27 cellular contexts compared by ENCODE assay signal in the genomic region with DNA sequence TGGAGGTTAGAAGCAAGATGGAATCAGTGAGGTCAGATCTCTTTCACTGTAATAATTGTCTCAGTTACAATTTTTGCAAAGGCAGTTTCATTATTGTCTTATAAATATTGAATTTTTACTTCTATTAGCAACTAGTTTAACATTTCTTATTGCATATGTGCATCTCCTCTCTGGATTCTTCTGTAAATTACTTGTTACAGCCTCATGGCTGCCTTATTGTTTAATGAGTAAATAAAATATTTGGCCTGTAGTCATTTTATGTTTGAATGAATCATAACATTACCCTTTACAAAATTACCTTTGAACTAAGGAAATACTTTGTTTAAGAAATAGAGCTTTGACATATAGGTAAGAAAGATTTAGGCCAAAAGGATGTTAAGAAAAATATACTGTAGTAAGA.
DNase-seq lines count a peak whose midpoint lies in the region; ATAC-seq and TF ChIP-seq lines count a peak whose summit lies in the region.
"Had no signal": no experiment of that assay in that cellular context is flagged by ENCODE, and none has a peak within 500 bp of the region (broad histone marks: within the 10 kb centered on the region; RNA-seq: fewer than 3 reads in every experiment).

No MANE protein-coding gene starts in this region.

- 0 out of 2 replicates have a peak, but pooled peaks cover 2% of the 10 kb centered on the region for H3K9me3 ChIP-seq in SK-N-SH
- H3K9me3 ChIP-seq in PC-3 (ENCODE audit: low read length), result peaks cover 10% of the 10 kb centered on the region; the same call in 1 of the 2 replicates
- peaks cover 12% of the 10 kb centered on the region for H3K9me3 ChIP-seq in mammary epithelial cell (replicated peaks; ENCODE audit: insufficient read depth, low read length)
- no peaks in the 10 kb centered on the region for H3K9me3 ChIP-seq in smooth muscle cell (replicated peaks; ENCODE audit: low read depth)
- no peaks in the 10 kb centered on the region for H3K9me3 ChIP-seq in GM23248 (ENCODE audit: low read depth)
- H3K9me3 ChIP-seq: HAP-1, SJCRH30 had no signal

- no peaks in the 10 kb centered on the region for H3K27me3 ChIP-seq in SK-N-SH (ENCODE audit: insufficient read depth)
- H3K27me3 ChIP-seq in PC-3 (ENCODE audit: low read length), result no peaks in the 10 kb centered on the region
- H3K27me3 ChIP-seq in mammary epithelial cell (ENCODE audit: insufficient read depth, low read length), result no peaks in the 10 kb centered on the region
- H3K27me3 ChIP-seq in smooth muscle cell (ENCODE audit: low read depth), result no peaks in the 10 kb centered on the region
- H3K27me3 ChIP-seq in GM23248 (replicated peaks; ENCODE audit: insufficient read depth), result no peaks in the 10 kb centered on the region
- H3K27me3 ChIP-seq: SJCRH30 had no signal

- H3K4me2 ChIP-seq in SK-N-SH, result no peak overlapping the region
- H3K4me2 ChIP-seq in PC-3 (ENCODE audit: low read length), result peak overlapping the region; percentile 51
- H3K4me2 ChIP-seq in mammary epithelial cell (ENCODE audit: insufficient read depth, low read depth, low read length), result peak overlapping the region; percentile 12
- no peak overlapping the region for H3K4me2 ChIP-seq in smooth muscle cell
- no peak overlapping the region for H3K4me2 ChIP-seq in GM23248 (ENCODE audit: unreplicated experiment)

- H3K4me1 ChIP-seq in SK-N-SH (ENCODE audit: control insufficient read depth in 1 of 2, insufficient read depth in 2 of 2, low read depth in 1 of 2, low read length in 1 of 2) (no peaks in the 10 kb centered on the region; a peak in 1 of 4 replicates), PC-3 (ENCODE audit: insufficient read depth, low read length) (peaks cover 49% of the 10 kb centered on the region), mammary epithelial cell (ENCODE audit: insufficient read depth, low read length) (peaks cover 33% of the 10 kb centered on the region), smooth muscle cell (ENCODE audit: low read depth) (no peaks in the 10 kb centered on the region), GM23248 (ENCODE audit: insufficient read depth) (no peaks in the 10 kb centered on the region)
- H3K4me1 ChIP-seq: Caco-2, HAP-1, SJCRH30 had no signal

- H4K20me1 ChIP-seq in SK-N-SH (ENCODE audit: insufficient read depth) (no peaks in the 10 kb centered on the region), PC-3 (ENCODE audit: low read length) (no peaks in the 10 kb centered on the region), mammary epithelial cell (ENCODE audit: insufficient read depth, low read length) (no peaks in the 10 kb centered on the region), smooth muscle cell (ENCODE audit: low read depth) (no peaks in the 10 kb centered on the region), GM23248 (ENCODE audit: insufficient read depth) (no peaks in the 10 kb centered on the region)

- in situ Hi-C loops in mammary epithelial cell (cut with MboI; ENCODE audit: low sequenced_read_pairs in 2 of 2) (no loop called here), GM23248 (cut with MboI) (no loop called here)

- dilution Hi-C loops in mammary epithelial cell (cut with HindIII; ENCODE audit: low sequenced_read_pairs), result no loop called here

- H3K4me3 ChIP-seq in SK-N-SH (ENCODE audit: low read depth in 2 of 2, low read length in 1 of 2) (no peak overlapping the region), PC-3 (ENCODE audit: low read length) (peak overlapping the region; percentile 37; the same call in 1 of the 2 replicates), mammary epithelial cell (replicated peaks in 1 of 3; ENCODE audit: insufficient read depth in 1 of 3, low read depth in 2 of 3, low read length in 3 of 3) (no peak overlapping the region), smooth muscle cell (no peak overlapping the region), GM23248 (no peak overlapping the region)
- H3K4me3 ChIP-seq: GM12878, HAP-1, SJCRH30 had no signal

- no peak overlapping the region for H3K4me3 Mint-ChIP-seq in Calu3 (ENCODE audit: low read depth, unreplicated experiment)
- H3K4me3 Mint-ChIP-seq: B cell; CD8-positive, alpha-beta T cell; T-cell had no signal

- ATAC-seq in SK-N-SH treated with all-trans-retinoic acid at 6 μM for 48 hours (no peak), PC-3 (peak; percentile 36)
- ATAC-seq: CD8-positive, alpha-beta T cell; GM12878; T-cell had no signal

- no peak for TF ChIP-seq RAD21 in SK-N-SH (IDR thresholded peaks at IDR 0.05; ENCODE audit: low read length)

- H3K27ac ChIP-seq in SK-N-SH (ENCODE audit: low read depth in 2 of 2, low read length in 1 of 2) (peak overlapping the region in 1 of 2 experiments; percentile 44; a peak in 1 of 4 replicates), PC-3 (ENCODE audit: low read length) (peak overlapping the region; percentile 97), mammary epithelial cell (ENCODE audit: insufficient read depth, low read depth, low read length) (peak overlapping the region; percentile 36), smooth muscle cell (ENCODE audit: low read depth) (peak overlapping the region; percentile 92), GM23248 (no peak overlapping the region)
- H3K27ac ChIP-seq: C4-2B, SJCRH30 had no signal

- no peaks in the 10 kb centered on the region for H3K36me3 ChIP-seq in SK-N-SH (replicated peaks in 1 of 2; ENCODE audit: control insufficient read depth in 1 of 2, insufficient read depth in 2 of 2, low read length in 1 of 2)
- peaks cover 12% of the 10 kb centered on the region; the same call in 1 of the 2 replicates for H3K36me3 ChIP-seq in PC-3 (ENCODE audit: low read depth, low read length)
- H3K36me3 ChIP-seq in mammary epithelial cell (ENCODE audit: insufficient read depth, low read length), result no peaks in the 10 kb centered on the region
- no peaks in the 10 kb centered on the region for H3K36me3 ChIP-seq in smooth muscle cell (ENCODE audit: low read depth)
- H3K36me3 ChIP-seq in GM23248 (ENCODE audit: low read depth), result no peaks in the 10 kb centered on the region
- H3K36me3 ChIP-seq: HAP-1, SJCRH30 had no signal

- no peaks in the 10 kb centered on the region for H3K4me1 Mint-ChIP-seq in Calu3 (ENCODE audit: low read depth, unreplicated experiment)
- H3K4me1 Mint-ChIP-seq: B cell, T-cell had no signal

- H3K79me2 ChIP-seq in SK-N-SH (ENCODE audit: insufficient read depth) (no peaks in the 10 kb centered on the region), PC-3 (ENCODE audit: low read length) (no peaks in the 10 kb centered on the region), mammary epithelial cell (ENCODE audit: insufficient read depth, low read length) (no peaks in the 10 kb centered on the region), smooth muscle cell (ENCODE audit: low read depth) (no peaks in the 10 kb centered on the region), GM23248 (ENCODE audit: insufficient read depth) (no peaks in the 10 kb centered on the region)

- H3F3A ChIP-seq in SK-N-SH (replicated peaks; ENCODE audit: insufficient read depth) (peaks cover 18% of the 10 kb centered on the region), PC-3 (ENCODE audit: low read length, unreplicated experiment) (peaks cover 13% of the 10 kb centered on the region), smooth muscle cell (ENCODE audit: low read depth) (no peaks in the 10 kb centered on the region), GM23248 (ENCODE audit: insufficient read depth) (no peaks in the 10 kb centered on the region)

- no peak for DNase-seq in SK-N-SH
- DNase-seq in PC-3, result peak; percentile 65
- DNase-seq in mammary epithelial cell, result no peak
- no peak for DNase-seq in smooth muscle cell (lab: John Stamatoyannopoulos, UW; ENCODE audit: unreplicated experiment)
- no peak for DNase-seq in NCI-H526 (lab: John Stamatoyannopoulos, UW)
- no peak for DNase-seq in Calu3
- DNase-seq in GM23248, result no peak
- DNase-seq: Caco-2; CD8-positive, alpha-beta T cell; DMS 273 treated with DMSO at 0.1 percent for 48 hours; DMS79; GDM1; GOT3; NCI-H1105; NCI-H1436 treated with DMSO at 0.1 percent for 48 hours; NCI-H187 treated with DMSO at 0.1 percent for 48 hours; NCI-H2107; NCI-H524; NCI-H82; NK-92 treated with Interleukin-12 subunit alpha and Interleukin-12 subunit beta, amount 100 ng/mL, for 24 hours; SJCRH30; T-cell had no signal

- no peak overlapping the region for H3K27ac Mint-ChIP-seq in Calu3 (ENCODE audit: unreplicated experiment)
- H3K27ac Mint-ChIP-seq: B cell; CD8-positive, alpha-beta T cell; T-cell had no signal

- H3K9me2 ChIP-seq in SK-N-SH, result no peaks in the 10 kb centered on the region
- H3K9me2 ChIP-seq in PC-3 (replicated peaks; ENCODE audit: low read length), result no peaks in the 10 kb centered on the region
- no peaks in the 10 kb centered on the region for H3K9me2 ChIP-seq in GM23248 (ENCODE audit: insufficient read depth)

- no peak for TF ChIP-seq EP300 in SK-N-SH (IDR thresholded peaks at IDR 0.05; ENCODE audit: borderline replicate concordance in 1 of 2, low read depth in 1 of 2, low read length in 1 of 2)

- H3K9me3 Mint-ChIP-seq in Calu3 (ENCODE audit: low read depth, unreplicated experiment), result no peaks in the 10 kb centered on the region

- CTCF ChIA-PET in SK-N-SH (lab: Yijun Ruan, JAX), result no interaction called here
- CTCF ChIA-PET in PC-3 (lab: Charles Lee), result interaction anchor here (0.7 kb wide), 1 partner anchor 115 kb away, joined by 3 read pairs; no protein-coding TSS in a partner anchor
- CTCF ChIA-PET in mammary epithelial cell (lab: Charles Lee; ENCODE audit: low non-redundant PET), result no interaction called here
- CTCF ChIA-PET in Calu3 (lab: Charles Lee), result no interaction called here

- BruUV-seq in PC-3 (replicated peaks; lab: Mats Ljungman, UMichigan), result TSS peak; percentile 21
- TSS peak; percentile 39 for BruUV-seq in mammary epithelial cell (replicated peaks; lab: Mats Ljungman, UMichigan)
- BruUV-seq in Calu3 (replicated peaks; lab: Mats Ljungman, UMichigan), result no TSS peak

- intact Hi-C loops in PC-3 (cut with micrococcal nuclease), result loop anchor here (1.0 to 2.0 kb wide), 5 partner anchors 58 to 212 kb away; a partner anchor contains a TSS
- intact Hi-C loops in mammary epithelial cell (cut with micrococcal nuclease), result loop anchor here (5.0 to 10.0 kb wide), 2 partner anchors 45 to 352 kb away; no protein-coding TSS in a partner anchor
- intact Hi-C loops in Calu3 (cut with micrococcal nuclease; ENCODE audit: unreplicated experiment), result no loop called here

- no peak overlapping the region for H3K9ac ChIP-seq in SK-N-SH
- H3K9ac ChIP-seq in PC-3 (ENCODE audit: low read length), result peak overlapping the region; percentile 66
- no peak overlapping the region for H3K9ac ChIP-seq in mammary epithelial cell (ENCODE audit: insufficient read depth, low read length)
- H3K9ac ChIP-seq in smooth muscle cell (ENCODE audit: low read depth), result no peak overlapping the region
- no peak overlapping the region for H3K9ac ChIP-seq in GM23248

- H3K36me3 Mint-ChIP-seq in Calu3 (ENCODE audit: insufficient read depth, unreplicated experiment), result no peaks in the 10 kb centered on the region
- H3K36me3 Mint-ChIP-seq: CD8-positive, alpha-beta T cell; T-cell had no signal

- TF ChIP-seq CTCF in SK-N-SH (IDR thresholded peaks at IDR 0.05), result no peak
- no peak for TF ChIP-seq CTCF in PC-3 (conservative IDR thresholded peaks at IDR 0.05; ENCODE audit: low read depth, low read length)
- TF ChIP-seq CTCF in mammary epithelial cell (conservative IDR thresholded peaks at IDR 0.05 in 1 of 2, IDR thresholded peaks at IDR 0.05 in 1 of 2; ENCODE audit: extremely low read depth in 1 of 2, insufficient read depth in 1 of 2, low read depth in 1 of 2, low read length in 2 of 2), result no peak
- no peak for TF ChIP-seq CTCF in smooth muscle cell (IDR thresholded peaks at IDR 0.05; ENCODE audit: borderline replicate concordance, insufficient read depth, poor library complexity, severe bottlenecking)
- no peak for TF ChIP-seq CTCF in Calu3 (IDR thresholded peaks at IDR 0.05; ENCODE audit: unreplicated experiment)

- POLR2A ChIA-PET in SK-N-SH (lab: Yijun Ruan, JAX) (no interaction called here), PC-3 (lab: Charles Lee; ENCODE audit: unreplicated experiment) (interaction anchor here (0.7 to 1.0 kb wide), 2 partner anchors 122 to 220 kb away, joined by 4 to 10 read pairs; no protein-coding TSS in a partner anchor)

- no peaks in the 10 kb centered on the region for H3K27me3 Mint-ChIP-seq in Calu3 (ENCODE audit: unreplicated experiment)
- H3K27me3 Mint-ChIP-seq: B cell, T-cell had no signal

- H2AFZ ChIP-seq in SK-N-SH (ENCODE audit: low read depth) (peak overlapping the region; percentile 35; the same call in 1 of the 2 replicates), PC-3 (ENCODE audit: low read length) (no peak overlapping the region), mammary epithelial cell (ENCODE audit: low read depth, low read length) (no peak overlapping the region), smooth muscle cell (ENCODE audit: low read depth) (no peak overlapping the region), GM23248 (no peak overlapping the region)

Comparison
In these comparisons a context has a peak if more than half of its experiments do, and no peak if none do; other contexts are left out.
1. H3K4me2 ChIP-seq: peak in PC-3 (single experiment) and mammary epithelial cell (single experiment); none in SK-N-SH (single experiment), smooth muscle cell (single experiment) and GM23248 (single experiment).